23 cellular contexts compared by ENCODE assay signal in the genomic region with DNA sequence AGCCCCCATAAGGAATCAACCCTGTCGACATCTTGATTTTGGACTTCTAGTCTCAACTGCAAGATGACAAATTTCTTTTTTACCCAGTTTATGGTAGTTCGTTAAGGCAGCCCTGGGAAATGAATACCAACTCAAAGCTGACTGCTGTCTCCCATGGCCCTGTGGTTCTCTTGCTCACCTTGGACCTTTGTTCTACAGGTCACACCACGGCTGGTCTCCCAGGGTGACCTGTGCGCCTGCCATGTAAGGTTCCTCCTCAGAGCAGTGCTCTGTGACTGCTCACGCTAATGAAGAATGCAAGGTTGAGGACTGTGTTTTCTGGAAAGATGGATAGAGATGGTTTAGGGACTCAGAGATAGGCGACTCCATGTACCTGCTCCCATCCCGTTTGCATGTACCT.
A peak's percentile ranks its signal among the peaks of the same experiment; 100 is the strongest.
DNase-seq lines count a peak whose midpoint lies in the region; ATAC-seq, FAIRE-seq and TF ChIP-seq lines count a peak whose summit lies in the region.
"Had no signal": no experiment of that assay in that cellular context is flagged by ENCODE, and none has a peak within 500 bp of the region (broad histone marks: within the 10 kb centered on the region; RNA-seq: fewer than 3 reads in every experiment).

No MANE protein-coding gene starts in this region.

- TF ChIP-seq CTCF in GM23338 (conservative IDR thresholded peaks at IDR 0.05; ENCODE audit: low read depth in 2 of 2) (no peak), dorsolateral prefrontal cortex (IDR thresholded peaks at IDR 0.05 in 54 of 56, conservative IDR thresholded peaks at IDR 0.05 in 2 of 56; ENCODE audit: low read depth in 1 of 56, partially characterized antibody in 56 of 56) (no peak)

- peaks cover 11% of the 10 kb centered on the region for H3K36me3 Mint-ChIP-seq in GM23338 (ENCODE audit: low read depth)

- 0 out of 2 replicates have a peak overlapping the region, but pooled peaks have one; percentile 24 for H3K4me2 ChIP-seq in GM23338
- H3K4me2 ChIP-seq: KMS-11 had no signal

- no peak for DNase-seq in GM23338 (ENCODE audit: low spot score)
- no peak for DNase-seq in dorsolateral prefrontal cortex
- DNase-seq in GM19239 (ENCODE audit: insufficient read length, low spot score) = no peak
- no peak for DNase-seq in kidney tubule cell (ENCODE audit: low spot score)
- DNase-seq: activated CD4-positive, alpha-beta T cell treated with anti-CD3 and anti-CD28 coated beads, Interleukin-2, amount 50 U/mL, for 1 hour; activated CD8-positive, alpha-beta memory T cell treated with anti-CD3 and anti-CD28 coated beads, Interleukin-2, amount 50 U/mL, for 4 hours; activated naive CD8-positive, alpha-beta T cell treated with anti-CD3 and anti-CD28 coated beads for 36 hours; CD4-positive, CD25-positive, alpha-beta regulatory T cell; DMS 273 treated with DMSO at 0.1 percent for 48 hours; kidney glomerular epithelial cell; NCI-H146; NCI-H510A treated with DMSO at 0.1 percent for 48 hours; small intestine; stimulated activated naive CD4-positive, alpha-beta T cell had no signal

- H3K9me3 Mint-ChIP-seq in GM23338 = peaks cover 4% of the 10 kb centered on the region; the same call in 2 of the 3 replicates

- H3K9me3 ChIP-seq in muscle layer of colon (ENCODE audit: low read length) = no peaks in the 10 kb centered on the region
- H3K9me3 ChIP-seq: prostate gland had no signal

- H3K79me2 ChIP-seq in GM23338 (replicated peaks; ENCODE audit: insufficient read depth) = peaks cover 100% of the 10 kb centered on the region

- peaks cover 11% of the 10 kb centered on the region for H4K20me1 ChIP-seq in GM23338 (replicated peaks; ENCODE audit: insufficient read depth)

- H3K27ac Mint-ChIP-seq in GM23338 = no peak overlapping the region
- H3K27ac Mint-ChIP-seq: activated naive CD8-positive, alpha-beta T cell treated with anti-CD3 and anti-CD28 coated beads for 36 hours; activated T-helper 2 cell treated with anti-CD3 and anti-CD28 coated beads, Interferon-gamma antibody, Interleukin-2, Interleukin-4, amounts not matched to agents 10 μg/mL and 5 μg/mL and 100 μg/mL, durations not matched to agents 14 hours and 24 hours and 36 hours; CD4-positive, CD25-positive, alpha-beta regulatory T cell had no signal

- H3K4me3 ChIP-seq in GM23338 = no peak overlapping the region
- no peak overlapping the region for H3K4me3 ChIP-seq in dorsolateral prefrontal cortex
- peak overlapping the region in 1 of 2 donors; percentile 37 for H3K4me3 ChIP-seq in muscle layer of colon (ENCODE audit: low read depth in 1 of 2, low read length in 2 of 2)
- H3K4me3 ChIP-seq: prostate gland, tibial nerve had no signal

- H3K4me1 ChIP-seq in GM23338 (ENCODE audit: insufficient read depth) (peaks cover 32% of the 10 kb centered on the region), muscle layer of colon (ENCODE audit: insufficient read depth, low read length) (peaks cover 52% of the 10 kb centered on the region)

- H3K27me3 ChIP-seq in GM23338 (ENCODE audit: insufficient read depth) (no peaks in the 10 kb centered on the region), dorsolateral prefrontal cortex (no peaks in the 10 kb centered on the region), muscle layer of colon (ENCODE audit: control insufficient read depth in 1 of 2, insufficient read depth in 2 of 2, low read length in 2 of 2) (no peaks in the 10 kb centered on the region)
- H3K27me3 ChIP-seq: tibial nerve had no signal

- H3K27me3 Mint-ChIP-seq in GM23338 (ENCODE audit: insufficient read depth, low read depth, poor library complexity) = no peaks in the 10 kb centered on the region

- H3K4me1 Mint-ChIP-seq in GM23338 = peaks cover 45% of the 10 kb centered on the region

- peaks cover 3% of the 10 kb centered on the region; the same call in 1 of the 2 replicates for H3K9me2 ChIP-seq in GM23338 (ENCODE audit: insufficient read depth)

- intact Hi-C loops in dorsolateral prefrontal cortex (cut with DNase I) = no loop called here

- no peak overlapping the region for H3K9ac ChIP-seq in muscle layer of colon (ENCODE audit: low read length)
- H3K9ac ChIP-seq: KMS-11 had no signal

- no peak overlapping the region for H2AFZ ChIP-seq in GM23338

- no peak overlapping the region for H3K4me3 Mint-ChIP-seq in GM23338
- H3K4me3 Mint-ChIP-seq: activated naive CD8-positive, alpha-beta T cell treated with anti-CD3 and anti-CD28 coated beads for 36 hours; CD4-positive, CD25-positive, alpha-beta regulatory T cell had no signal

- no peak for FAIRE-seq in GM19239 (lab: Jason Lieb, UNC)
- FAIRE-seq: colon, GM18507, small intestine had no signal

- H3F3A ChIP-seq in GM23338 (replicated peaks; ENCODE audit: low read depth) = no peaks in the 10 kb centered on the region

- ATAC-seq in GM23338 (no peak), GM21723 (IDR thresholded peaks at IDR 0.05; ENCODE audit: unreplicated experiment) (no peak)

- H3K36me3 ChIP-seq in GM23338 (ENCODE audit: insufficient read depth) (no peaks in the 10 kb centered on the region; the same call in 1 of the 2 replicates), muscle layer of colon (ENCODE audit: insufficient read depth, low read length) (no peaks in the 10 kb centered on the region)
- H3K36me3 ChIP-seq: prostate gland, tibial nerve had no signal

- H3K27ac ChIP-seq in GM23338 (ENCODE audit: low read depth) = 0 out of 2 replicates have a peak overlapping the region, but pooled peaks have one; percentile 60
- peak overlapping the region in 34 of 59 donors; percentile 10 to 89 (median 49) for H3K27ac ChIP-seq in dorsolateral prefrontal cortex
- H3K27ac ChIP-seq in muscle layer of colon (ENCODE audit: low read depth, low read length) = peak overlapping the region; percentile 53
- peak overlapping the region; percentile 3 for H3K27ac ChIP-seq in temporal lobe (ENCODE audit: low read depth, low read length)
- H3K27ac ChIP-seq: KMS-11 had no signal

TF ChIP-seq in GM23338, 12 proteins besides CTCF, POLR2A, EP300 and RAD21 (continues in another document):
- no peak for TF ChIP-seq EZH2 (IDR thresholded peaks at IDR 0.05; ENCODE audit: low read depth, unreplicated experiment)
- TF ChIP-seq, protein P1, sequence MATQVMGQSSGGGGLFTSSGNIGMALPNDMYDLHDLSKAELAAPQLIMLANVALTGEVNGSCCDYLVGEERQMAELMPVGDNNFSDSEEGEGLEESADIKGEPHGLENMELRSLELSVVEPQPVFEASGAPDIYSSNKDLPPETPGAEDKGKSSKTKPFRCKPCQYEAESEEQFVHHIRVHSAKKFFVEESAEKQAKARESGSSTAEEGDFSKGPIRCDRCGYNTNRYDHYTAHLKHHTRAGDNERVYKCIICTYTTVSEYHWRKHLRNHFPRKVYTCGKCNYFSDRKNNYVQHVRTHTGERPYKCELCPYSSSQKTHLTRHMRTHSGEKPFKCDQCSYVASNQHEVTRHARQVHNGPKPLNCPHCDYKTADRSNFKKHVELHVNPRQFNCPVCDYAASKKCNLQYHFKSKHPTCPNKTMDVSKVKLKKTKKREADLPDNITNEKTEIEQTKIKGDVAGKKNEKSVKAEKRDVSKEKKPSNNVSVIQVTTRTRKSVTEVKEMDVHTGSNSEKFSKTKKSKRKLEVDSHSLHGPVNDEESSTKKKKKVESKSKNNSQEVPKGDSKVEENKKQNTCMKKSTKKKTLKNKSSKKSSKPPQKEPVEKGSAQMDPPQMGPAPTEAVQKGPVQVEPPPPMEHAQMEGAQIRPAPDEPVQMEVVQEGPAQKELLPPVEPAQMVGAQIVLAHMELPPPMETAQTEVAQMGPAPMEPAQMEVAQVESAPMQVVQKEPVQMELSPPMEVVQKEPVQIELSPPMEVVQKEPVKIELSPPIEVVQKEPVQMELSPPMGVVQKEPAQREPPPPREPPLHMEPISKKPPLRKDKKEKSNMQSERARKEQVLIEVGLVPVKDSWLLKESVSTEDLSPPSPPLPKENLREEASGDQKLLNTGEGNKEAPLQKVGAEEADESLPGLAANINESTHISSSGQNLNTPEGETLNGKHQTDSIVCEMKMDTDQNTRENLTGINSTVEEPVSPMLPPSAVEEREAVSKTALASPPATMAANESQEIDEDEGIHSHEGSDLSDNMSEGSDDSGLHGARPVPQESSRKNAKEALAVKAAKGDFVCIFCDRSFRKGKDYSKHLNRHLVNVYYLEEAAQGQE (IDR thresholded peaks at IDR 0.05; ENCODE audit: unreplicated experiment) = no peak
- no peak for TF ChIP-seq JUNB (IDR thresholded peaks at IDR 0.05; ENCODE audit: unreplicated experiment)
- TF ChIP-seq NANOG (IDR thresholded peaks at IDR 0.05; ENCODE audit: borderline replicate concordance) = no peak
- TF ChIP-seq ZNF114 (CRISPR knock-in tag; IDR thresholded peaks at IDR 0.05) = no peak
- TF ChIP-seq, protein P2, sequence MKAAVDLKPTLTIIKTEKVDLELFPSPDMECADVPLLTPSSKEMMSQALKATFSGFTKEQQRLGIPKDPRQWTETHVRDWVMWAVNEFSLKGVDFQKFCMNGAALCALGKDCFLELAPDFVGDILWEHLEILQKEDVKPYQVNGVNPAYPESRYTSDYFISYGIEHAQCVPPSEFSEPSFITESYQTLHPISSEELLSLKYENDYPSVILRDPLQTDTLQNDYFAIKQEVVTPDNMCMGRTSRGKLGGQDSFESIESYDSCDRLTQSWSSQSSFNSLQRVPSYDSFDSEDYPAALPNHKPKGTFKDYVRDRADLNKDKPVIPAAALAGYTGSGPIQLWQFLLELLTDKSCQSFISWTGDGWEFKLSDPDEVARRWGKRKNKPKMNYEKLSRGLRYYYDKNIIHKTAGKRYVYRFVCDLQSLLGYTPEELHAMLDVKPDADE (IDR thresholded peaks at IDR 0.05) = no peak

Comparison
In these comparisons a context has a peak if more than half of its experiments do, and no peak if none do; other contexts are left out.
1. H3K27ac ChIP-seq: peak in every context shown above with its lines; median percentile 60 in GM23338; 53 in muscle layer of colon; 49 in dorsolateral prefrontal cortex; 3 in temporal lobe.